ENCODE assay signal across 1 cellular context in genomic region chr6:35960192-35960591, GRCh38.
TF ChIP-seq lines count a peak whose summit lies in the region.

No MANE protein-coding gene starts in this region.

TF ChIP-seq in GM23338, 12 proteins besides CTCF, POLR2A, EP300 and RAD21:
- TF ChIP-seq ZNF462 (CRISPR knock-in tag; IDR thresholded peaks at IDR 0.05) (no peak), EZH2phosphoT487 (IDR thresholded peaks at IDR 0.05; ENCODE audit: unreplicated experiment) (no peak), EZH2 (IDR thresholded peaks at IDR 0.05; ENCODE audit: low read depth, unreplicated experiment) (no peak), ZNF114 (CRISPR knock-in tag; IDR thresholded peaks at IDR 0.05) (no peak), POLR2AphosphoS5 (IDR thresholded peaks at IDR 0.05; ENCODE audit: low read depth) (no peak), STAT1 (IDR thresholded peaks at IDR 0.05; ENCODE audit: unreplicated experiment) (no peak), REST (IDR thresholded peaks at IDR 0.05; ENCODE audit: unreplicated experiment) (no peak), NANOG (IDR thresholded peaks at IDR 0.05; ENCODE audit: borderline replicate concordance) (no peak), JUNB (IDR thresholded peaks at IDR 0.05; ENCODE audit: unreplicated experiment) (no peak), ZNF331 (CRISPR knock-in tag; IDR thresholded peaks at IDR 0.05; ENCODE audit: low read depth) (no peak), CREB1 (CRISPR knock-in tag; IDR thresholded peaks at IDR 0.05; ENCODE audit: low read depth) (no peak)
- TF ChIP-seq, protein P1, sequence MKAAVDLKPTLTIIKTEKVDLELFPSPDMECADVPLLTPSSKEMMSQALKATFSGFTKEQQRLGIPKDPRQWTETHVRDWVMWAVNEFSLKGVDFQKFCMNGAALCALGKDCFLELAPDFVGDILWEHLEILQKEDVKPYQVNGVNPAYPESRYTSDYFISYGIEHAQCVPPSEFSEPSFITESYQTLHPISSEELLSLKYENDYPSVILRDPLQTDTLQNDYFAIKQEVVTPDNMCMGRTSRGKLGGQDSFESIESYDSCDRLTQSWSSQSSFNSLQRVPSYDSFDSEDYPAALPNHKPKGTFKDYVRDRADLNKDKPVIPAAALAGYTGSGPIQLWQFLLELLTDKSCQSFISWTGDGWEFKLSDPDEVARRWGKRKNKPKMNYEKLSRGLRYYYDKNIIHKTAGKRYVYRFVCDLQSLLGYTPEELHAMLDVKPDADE (IDR thresholded peaks at IDR 0.05) = no peak
